ENCODE assay signal across 8 cellular contexts in genomic region chr13:61546911-61547310, GRCh38.
"Had no signal": no experiment of that assay in that cellular context is flagged by ENCODE, and none has a peak within 500 bp of the region (broad histone marks: within the 10 kb centered on the region; RNA-seq: fewer than 3 reads in every experiment).

No MANE protein-coding gene starts in this region.

- H3K4me3 ChIP-seq: GM23338 had no signal

- DNase-seq: H9, HCEC 1CT, KBM-7 had no signal

- H3K9ac ChIP-seq: KMS-11 had no signal

- ATAC-seq: GM23338 had no signal

- H2AFZ ChIP-seq: GM23338 had no signal

- H3K4me2 ChIP-seq: GM23338, KMS-11 had no signal

- FAIRE-seq: H1, H54, HTR-8/SVneo had no signal

- H3K27ac ChIP-seq: KMS-11 had no signal
